20 cellular contexts compared by ENCODE assay signal in the genomic region with DNA sequence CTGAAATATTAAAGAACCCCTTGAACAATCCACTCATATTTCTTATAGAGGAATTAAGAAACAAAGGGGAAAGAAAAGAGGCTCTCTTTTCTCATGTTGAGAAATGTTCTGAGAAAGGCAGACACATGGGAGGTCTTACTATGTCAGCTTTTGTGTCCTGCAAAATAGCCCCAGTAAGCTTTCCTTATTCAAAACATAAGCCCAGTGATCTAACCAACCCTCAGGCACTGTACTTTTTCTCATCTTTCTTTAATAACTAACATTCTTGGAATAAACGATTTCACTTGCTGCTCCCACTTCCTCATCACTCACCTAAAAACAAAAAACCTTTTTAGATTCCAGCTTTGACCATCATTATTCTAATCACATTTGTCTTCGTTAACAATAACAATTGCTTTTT.
DNase-seq lines count a peak whose midpoint lies in the region; ATAC-seq, FAIRE-seq and TF ChIP-seq lines count a peak whose summit lies in the region.
"Had no signal": no experiment of that assay in that cellular context is flagged by ENCODE, and none has a peak within 500 bp of the region (broad histone marks: within the 10 kb centered on the region; RNA-seq: fewer than 3 reads in every experiment).

No MANE protein-coding gene starts in this region.

- H3K9ac ChIP-seq in GM23248 (no peak overlapping the region), OCI-LY3 (ENCODE audit: low read length) (peak overlapping the region; percentile 4), astrocyte (ENCODE audit: low read length) (peak overlapping the region; percentile 21)

- intact Hi-C loops in CD14-positive monocyte (cut with micrococcal nuclease): loop anchor here in 1 of 2 donors (10.0 kb wide), 1 partner anchor 348 kb away; no protein-coding TSS in a partner anchor

- H3K4me2 ChIP-seq in GM23248 (ENCODE audit: unreplicated experiment) (no peak overlapping the region), OCI-LY3 (ENCODE audit: low read length) (peak overlapping the region; percentile 65), astrocyte (ENCODE audit: low read length) (peak overlapping the region; percentile 52)

- no peaks in the 10 kb centered on the region for H3K27me3 Mint-ChIP-seq in astrocyte (ENCODE audit: low read depth, unreplicated experiment)
- H3K27me3 Mint-ChIP-seq in CD14-positive monocyte (ENCODE audit: low read depth in 3 of 3): peaks cover 0 to 2% (median 0%) of the 10 kb centered on the region in 3 donors
- H3K27me3 Mint-ChIP-seq: IgD-negative memory B cell had no signal

- H3K4me3 Mint-ChIP-seq in astrocyte (ENCODE audit: unreplicated experiment) (no peak overlapping the region), CD14-positive monocyte (no peak overlapping the region)
- H3K4me3 Mint-ChIP-seq: IgD-negative memory B cell had no signal

- no peaks in the 10 kb centered on the region for H3F3A ChIP-seq in GM23248 (ENCODE audit: insufficient read depth)

- H3K36me3 Mint-ChIP-seq in astrocyte (ENCODE audit: low read depth, unreplicated experiment) (no peaks in the 10 kb centered on the region), CD14-positive monocyte (no peaks in the 10 kb centered on the region)

- no peaks in the 10 kb centered on the region for H3K4me1 ChIP-seq in GM23248 (ENCODE audit: insufficient read depth)
- H3K4me1 ChIP-seq in OCI-LY3 (ENCODE audit: low read length): peaks cover 33% of the 10 kb centered on the region
- H3K4me1 ChIP-seq in astrocyte (ENCODE audit: insufficient read depth, low read length): no peaks in the 10 kb centered on the region
- H3K4me1 ChIP-seq in mesodermal cell (ENCODE audit: control insufficient read depth, insufficient read depth, low read length, poor library complexity, severe bottlenecking): peaks cover 29% of the 10 kb centered on the region
- H3K4me1 ChIP-seq in gastroesophageal sphincter: no peaks in the 10 kb centered on the region

- TF ChIP-seq EP300 in gastroesophageal sphincter (IDR thresholded peaks at IDR 0.05): no peak

- H4K20me1 ChIP-seq in GM23248 (ENCODE audit: insufficient read depth) (no peaks in the 10 kb centered on the region), OCI-LY3 (ENCODE audit: insufficient read depth, low read length) (no peaks in the 10 kb centered on the region), astrocyte (ENCODE audit: insufficient read depth, low read length) (no peaks in the 10 kb centered on the region)

- H3K27me3 ChIP-seq in GM23248 (replicated peaks; ENCODE audit: insufficient read depth): no peaks in the 10 kb centered on the region
- H3K27me3 ChIP-seq in OCI-LY3 (ENCODE audit: low read depth, low read length): no peaks in the 10 kb centered on the region
- H3K27me3 ChIP-seq in astrocyte (ENCODE audit: insufficient read depth, low read length): peaks cover 5% of the 10 kb centered on the region
- peaks cover 8% of the 10 kb centered on the region for H3K27me3 ChIP-seq in gastroesophageal sphincter

- TF ChIP-seq POLR2A in gastroesophageal sphincter (IDR thresholded peaks at IDR 0.05): no peak

- no peak for FAIRE-seq in astrocyte (lab: Jason Lieb, UNC)
- FAIRE-seq: GM12892, RCC 7860 had no signal

- WGBS in GM23248 (ENCODE audit: low coverage in 1 of 2, low lambda C conversion rate in 2 of 2, missing lambda C conversion rate in 2 of 2), 2 experiments: 48 to 55% methylated on average over 2 of the region's 2 CpGs
- WGBS in mesodermal cell (ENCODE audit: insufficient coverage in 2 of 2), 2 experiments: 54 to 74% methylated on average over 2 of the region's 2 CpGs
- 36 to 59% methylated on average over 2 of the region's 2 CpGs for WGBS in gastroesophageal sphincter (ENCODE audit: low coverage in 1 of 2), 2 donors

- H3K79me2 ChIP-seq in GM23248 (ENCODE audit: insufficient read depth): no peaks in the 10 kb centered on the region
- no peaks in the 10 kb centered on the region for H3K79me2 ChIP-seq in OCI-LY3 (ENCODE audit: low read length)
- no peaks in the 10 kb centered on the region for H3K79me2 ChIP-seq in astrocyte (ENCODE audit: insufficient read depth, low read length)

- H2AFZ ChIP-seq in GM23248: peak overlapping the region; percentile 26; the same call in 1 of the 2 replicates
- peak overlapping the region; percentile 37 for H2AFZ ChIP-seq in OCI-LY3 (ENCODE audit: low read depth, low read length)
- H2AFZ ChIP-seq in astrocyte (ENCODE audit: low read depth, low read length): peak overlapping the region; percentile 39

- H3K9me3 Mint-ChIP-seq in astrocyte (ENCODE audit: unreplicated experiment) (no peaks in the 10 kb centered on the region), CD14-positive monocyte (no peaks in the 10 kb centered on the region)
- H3K9me3 Mint-ChIP-seq: IgD-negative memory B cell had no signal

- ATAC-seq in gastroesophageal sphincter: no peak

- in situ Hi-C loops in GM23248 (cut with MboI): loop anchor here (10.0 kb wide), 1 partner anchor 328 kb away; no protein-coding TSS in a partner anchor

- no peak overlapping the region for H3K27ac ChIP-seq in GM23248
- H3K27ac ChIP-seq in OCI-LY3 (ENCODE audit: low read length): no peak overlapping the region
- H3K27ac ChIP-seq in astrocyte (ENCODE audit: low read depth, low read length): no peak overlapping the region
- peak overlapping the region; percentile 42 for H3K27ac ChIP-seq in mesodermal cell (ENCODE audit: low read depth, low read length, severe bottlenecking)
- H3K27ac ChIP-seq in gastroesophageal sphincter: no peak overlapping the region
- H3K27ac ChIP-seq: C4-2B had no signal

- no peaks in the 10 kb centered on the region for H3K9me2 ChIP-seq in GM23248 (ENCODE audit: insufficient read depth)

- H3K9me3 ChIP-seq in GM23248 (ENCODE audit: low read depth) (no peaks in the 10 kb centered on the region), OCI-LY3 (ENCODE audit: insufficient read depth, low read length) (no peaks in the 10 kb centered on the region), astrocyte (ENCODE audit: insufficient read depth, low read depth, low read length) (no peaks in the 10 kb centered on the region), mesodermal cell (ENCODE audit: control insufficient read depth, low read length) (no peaks in the 10 kb centered on the region), gastroesophageal sphincter (no peaks in the 10 kb centered on the region)
- H3K9me3 ChIP-seq: Caco-2 had no signal

- H3K27ac Mint-ChIP-seq in astrocyte (ENCODE audit: unreplicated experiment) (no peak overlapping the region), CD14-positive monocyte (no peak overlapping the region)
- H3K27ac Mint-ChIP-seq: IgD-negative memory B cell had no signal

- no peak overlapping the region for H3K4me3 ChIP-seq in GM23248
- peak overlapping the region; percentile 65 for H3K4me3 ChIP-seq in OCI-LY3 (ENCODE audit: low read length)
- no peak overlapping the region for H3K4me3 ChIP-seq in astrocyte (ENCODE audit: insufficient read depth, low read depth, low read length)
- H3K4me3 ChIP-seq in mesodermal cell (ENCODE audit: extremely low read depth, insufficient read depth, low read length, poor library complexity, severe bottlenecking): no peak overlapping the region
- H3K4me3 ChIP-seq in gastroesophageal sphincter: no peak overlapping the region

- DNase-seq in GM23248 (no peak), astrocyte (ENCODE audit: low read depth) (no peak), NCI-H524 treated with DMSO at 0.1 percent for 48 hours (lab: John Stamatoyannopoulos, UW) (no peak), CD14-positive monocyte (ENCODE audit: low spot score) (no peak), NCI-H82 treated with DMSO at 0.1 percent for 48 hours (lab: John Stamatoyannopoulos, UW; ENCODE audit: unreplicated experiment) (no peak)
- DNase-seq: Caco-2, DMS153, NCI-H1417, NCI-H1930, NCI-H2171 treated with DMSO at 0.1 percent for 48 hours, NCI-H446 treated with DMSO at 0.1 percent for 48 hours, NCI-H748 treated with DMSO at 0.1 percent for 48 hours, Right ventricle myocardium superior had no signal

- H3K36me3 ChIP-seq in GM23248 (ENCODE audit: low read depth): no peaks in the 10 kb centered on the region
- no peaks in the 10 kb centered on the region for H3K36me3 ChIP-seq in OCI-LY3 (replicated peaks; ENCODE audit: low read depth, low read length)
- H3K36me3 ChIP-seq in astrocyte (ENCODE audit: insufficient read depth, low read length): no peaks in the 10 kb centered on the region
- no peaks in the 10 kb centered on the region for H3K36me3 ChIP-seq in mesodermal cell (ENCODE audit: control insufficient read depth, insufficient read depth, low read length)
- H3K36me3 ChIP-seq in gastroesophageal sphincter: no peaks in the 10 kb centered on the region

- TF ChIP-seq CTCF in OCI-LY3 (IDR thresholded peaks at IDR 0.05; ENCODE audit: low read depth, low read length): no peak
- TF ChIP-seq CTCF in astrocyte (IDR thresholded peaks at IDR 0.05; ENCODE audit: insufficient read depth, low read depth, low read length): no peak
- no peak for TF ChIP-seq CTCF in gastroesophageal sphincter (IDR thresholded peaks at IDR 0.05)
- no peak for TF ChIP-seq CTCF in CD14-positive monocyte (IDR thresholded peaks at IDR 0.05)

- H3K4me1 Mint-ChIP-seq in astrocyte (ENCODE audit: low read depth, unreplicated experiment): peaks cover 8% of the 10 kb centered on the region
- H3K4me1 Mint-ChIP-seq in CD14-positive monocyte: no peaks in the 10 kb centered on the region
